Comparison of ENCODE assay signal across 15 cellular contexts in genomic region chr1:159829822-159830455, GRCh38. TPM values are rescaled to one million over a fixed set of nuclear protein-coding genes. Genes with fewer than 3 reads are reported as not detected.
DNase-seq lines count a peak whose midpoint lies in the region; ATAC-seq, FAIRE-seq and TF ChIP-seq lines count a peak whose summit lies in the region.
"Had no signal": no experiment of that assay in that cellular context is flagged by ENCODE, and none has a peak within 500 bp of the region (broad histone marks: within the 10 kb centered on the region; RNA-seq: fewer than 3 reads in every experiment).

No MANE protein-coding gene starts in this region.

- H3K14ac ChIP-seq in H1 (ENCODE audit: insufficient read length), result no peak overlapping the region

- no peak overlapping the region for H4K5ac ChIP-seq in H1 (ENCODE audit: insufficient read length, low read depth, low read length)

- H3K23me2 ChIP-seq in H1 (ENCODE audit: low read depth, low read length), result no peaks in the 10 kb centered on the region

- intact Hi-C loops in activated CD4-positive, alpha-beta memory T cell treated with anti-CD3 and anti-CD28 coated beads for 36 hours (cut with micrococcal nuclease), result no loop called here

- FAIRE-seq in H1 (lab: Jason Lieb, UNC), result no peak
- FAIRE-seq: G401.6, islet of Langerhans had no signal

- H3K36me3 ChIP-seq in MG63 (no peaks in the 10 kb centered on the region), H1 (ENCODE audit: control insufficient read depth in 2 of 4, insufficient read depth in 4 of 4, low read length in 3 of 4) (no peaks in the 10 kb centered on the region)

- peaks cover 5% of the 10 kb centered on the region for H3K9me3 Mint-ChIP-seq in activated CD4-positive, alpha-beta memory T cell treated with anti-CD3 and anti-CD28 coated beads for 36 hours

- H4K8ac ChIP-seq in H1 (ENCODE audit: extremely low read depth, insufficient read depth, low read length), result no peak overlapping the region

- H3K4me1 ChIP-seq in H1 (replicated peaks in 1 of 4; ENCODE audit: control insufficient read depth in 3 of 4, insufficient read depth in 4 of 4, low read length in 3 of 4), result peaks cover 0 to 4% (median 2%) of the 10 kb centered on the region in 4 experiments; a peak in 1 of 7 replicates

- no peak overlapping the region for H3K4me3 Mint-ChIP-seq in activated CD4-positive, alpha-beta memory T cell treated with anti-CD3 and anti-CD28 coated beads for 36 hours

- no peak overlapping the region for H3K23ac ChIP-seq in H1 (ENCODE audit: insufficient read length)

- H3K4me2 ChIP-seq in H1 (ENCODE audit: insufficient read depth in 1 of 2, low read depth in 2 of 2, low read length in 2 of 2), result no peak overlapping the region

- no peak overlapping the region for H2BK120ac ChIP-seq in H1 (replicated peaks; ENCODE audit: low read depth, low read length)

- peaks cover 42% of the 10 kb centered on the region for H3K4me1 Mint-ChIP-seq in activated CD4-positive, alpha-beta memory T cell treated with anti-CD3 and anti-CD28 coated beads for 36 hours (ENCODE audit: low read depth)

- no peak overlapping the region for H2AK5ac ChIP-seq in H1 (ENCODE audit: low read depth, low read length)

- H3K79me1 ChIP-seq in H1 (ENCODE audit: low read depth, low read length), result no peaks in the 10 kb centered on the region

- H3K27me3 Mint-ChIP-seq in activated CD4-positive, alpha-beta memory T cell treated with anti-CD3 and anti-CD28 coated beads for 36 hours, result no peaks in the 10 kb centered on the region

- H3K4ac ChIP-seq in H1 (replicated peaks; ENCODE audit: insufficient read length, low read depth, low read length), result peak overlapping the region; percentile 59

- no peak for TF ChIP-seq EP300 in H1 (IDR thresholded peaks at IDR 0.05; ENCODE audit: borderline replicate concordance in 1 of 2, low read depth in 2 of 2, low read length in 2 of 2)

- H2BK5ac ChIP-seq in H1 (ENCODE audit: low read depth, low read length), result no peak overlapping the region

- 82% methylated on average over 18 of the region's 18 CpGs; no CpG with 5 or more reads in 1 of the 2 experiments for WGBS in H1 (ENCODE audit: extremely low coverage in 1 of 2, insufficient coverage in 1 of 2, insufficient read length in 1 of 2, insufficient replicate concordance in 2 of 2, low coverage in 1 of 2, low lambda C conversion rate in 2 of 2, missing lambda C conversion rate in 1 of 2), 2 experiments

- ATAC-seq in HG02981 (IDR thresholded peaks at IDR 0.05; ENCODE audit: unreplicated experiment) (no peak), HG03521 (IDR thresholded peaks at IDR 0.05; ENCODE audit: unreplicated experiment) (no peak)

- H3K27ac ChIP-seq in H1 (ENCODE audit: low read depth, low read length), result no peak overlapping the region

- TF ChIP-seq CTCF in H1 (IDR thresholded peaks at IDR 0.05; ENCODE audit: control extremely low read depth in 1 of 3, insufficient read depth in 1 of 3, low read depth in 1 of 3, low read length in 3 of 3), result no peak

- 0 out of 2 replicates have a peak overlapping the region, but pooled peaks have one; percentile 9 for H2BK12ac ChIP-seq in H1 (ENCODE audit: low read depth, low read length)

- no peak for TF ChIP-seq RAD21 in H1 (IDR thresholded peaks at IDR 0.05 in 1 of 2, conservative IDR thresholded peaks at IDR 0.05 in 1 of 2; ENCODE audit: low read depth in 2 of 2, low read length in 2 of 2)

- no peak overlapping the region for H2BK15ac ChIP-seq in H1 (ENCODE audit: low read length)

- H4K20me1 ChIP-seq in H1 (replicated peaks in 1 of 2; ENCODE audit: control insufficient read depth in 1 of 2, insufficient read depth in 2 of 2, low read length in 2 of 2), result no peaks in the 10 kb centered on the region

- H3K36me3 Mint-ChIP-seq in activated CD4-positive, alpha-beta memory T cell treated with anti-CD3 and anti-CD28 coated beads for 36 hours, result peaks cover 6% of the 10 kb centered on the region

- DNase-seq in AG08395 (ENCODE audit: low spot score) (peak; percentile 76), MG63 (peak; percentile 88), H1 (ENCODE audit: low read depth in 1 of 2, low spot score in 2 of 2) (no peak), kidney tubule cell (ENCODE audit: low spot score) (peak; percentile 86)
- DNase-seq in stimulated activated naive CD4-positive, alpha-beta T cell treated with Interleukin-2 at 50 U/mL for 16 hours (lab: John Stamatoyannopoulos, UW), result no peak
- no peak for DNase-seq in activated CD4-positive, alpha-beta memory T cell treated with anti-CD3 and anti-CD28 coated beads for 36 hours
- DNase-seq: ACHN; activated CD8-positive, alpha-beta memory T cell treated with anti-CD3 and anti-CD28 coated beads, Interleukin-2, amount 50 U/mL, for 4 hours; amniotic stem cell; NCI-H2029; stimulated activated CD4-positive, alpha-beta T cell treated with anti-CD3 and anti-CD28 coated beads, Interleukin-4, amount 100 ng/mL, for 24 hours had no signal

- POLR2A ChIA-PET in H1 (lab: Charles Lee; ENCODE audit: partially characterized antibody), result interaction anchor here (1.0 kb wide), 1 partner anchor 31 kb away, joined by 3 read pairs; no protein-coding TSS in a partner anchor
- POLR2A ChIA-PET in activated CD4-positive, alpha-beta memory T cell treated with anti-CD3 and anti-CD28 coated beads for 36 hours (lab: Charles Lee), result no interaction called here

- no peak overlapping the region for H3K18ac ChIP-seq in H1 (ENCODE audit: extremely low read depth, low read length)

- no peaks in the 10 kb centered on the region for H3K27me3 ChIP-seq in MG63
- peaks cover 0 to 15% (median 3%) of the 10 kb centered on the region in 4 experiments; a peak in 6 of 7 replicates for H3K27me3 ChIP-seq in H1 (replicated peaks in 1 of 4; ENCODE audit: control insufficient read depth in 3 of 4, extremely low read depth in 1 of 4, insufficient read depth in 3 of 4, low read length in 3 of 4)

- H2AFZ ChIP-seq in H1 (ENCODE audit: low read length), result no peak overlapping the region

- H3K27ac Mint-ChIP-seq in activated CD4-positive, alpha-beta memory T cell treated with anti-CD3 and anti-CD28 coated beads for 36 hours, result no peak overlapping the region

- H3K56ac ChIP-seq in H1 (replicated peaks; ENCODE audit: insufficient read length, low read depth, low read length), result no peak overlapping the region

- H3K4me3 ChIP-seq in MG63 (no peak overlapping the region), H1 (ENCODE audit: extremely low read depth in 1 of 4, insufficient read depth in 2 of 4, low read depth in 3 of 4, low read length in 4 of 4) (no peak overlapping the region)

- H3K79me2 ChIP-seq in H1 (ENCODE audit: control insufficient read depth in 1 of 2, insufficient read depth in 2 of 2, low read length in 2 of 2), result no peaks in the 10 kb centered on the region

- H2BK20ac ChIP-seq in H1 (ENCODE audit: low read length), result no peak overlapping the region

- CTCF ChIA-PET in H1 (lab: Charles Lee; ENCODE audit: partially characterized antibody), result interaction anchor here (0.8 to 11.2 kb wide), 26 partner anchors 10 to 634 kb away, joined by 3 to 175 read pairs (median 6); partner anchors contain the start of genes FCRL6 and VSIG8
- CTCF ChIA-PET in activated CD4-positive, alpha-beta memory T cell treated with anti-CD3 and anti-CD28 coated beads for 36 hours (lab: Charles Lee), result interaction anchor here (1.0 kb wide), 1 partner anchor 31 kb away, joined by 5 read pairs; no protein-coding TSS in a partner anchor

- no peak overlapping the region for H4K91ac ChIP-seq in H1 (replicated peaks; ENCODE audit: insufficient read length, low read length)

- H3K9ac ChIP-seq in H1 (replicated peaks in 1 of 4; ENCODE audit: extremely low read depth in 1 of 4, low read depth in 3 of 4, low read length in 3 of 4), result no peak overlapping the region

- TF ChIP-seq POLR2A in H1 (IDR thresholded peaks at IDR 0.05; ENCODE audit: control extremely low read depth in 1 of 2, low read depth in 2 of 2, low read length in 2 of 2), result no peak

- H3K9me3 ChIP-seq in MG63 (no peaks in the 10 kb centered on the region), H1 (ENCODE audit: insufficient read depth in 2 of 2, low read depth in 1 of 2, low read length in 1 of 2) (no peaks in the 10 kb centered on the region)

RNA-seq across cellular contexts. Expression of gene SLAMF8, which starts 3.3 kb away (rescaled TPM):
- total RNA-seq in MG63 (2014; rRNA removed; shearing (Covaris generic); ENCODE audit: low replicate concordance), result not detected in 2 replicates
- total RNA-seq in H1 (2021; fragmentation: NEBNext Ultra II Directional; extraction: Animal tissue kit (Norgen Biotek cat#: 25700)), result not detected in 2 replicates
- not detected in 2 replicates for polyA plus RNA-seq in H1 (2011; rRNA removed)
- not detected for polyA plus RNA-seq in H1 (2011; cell fraction: cytosol; rRNA removed)
- not detected for polyA plus RNA-seq in H1 (2011; cell fraction: nucleus; rRNA removed)
- polyA plus RNA-seq in H1 (2012, experiment 1 of 2), result 0.28 TPM in 1 of 4 replicates, not detected in the others
- not detected for polyA plus RNA-seq in H1 (2012, experiment 2 of 2)
- not detected for polyA plus RNA-seq in H1 (2013, experiment 1 of 2)
- not detected for polyA plus RNA-seq in H1 (2013, experiment 2 of 2)
- polyA minus RNA-seq in H1 (2011; rRNA and poly(A)+ RNA removed), result not detected in 2 replicates
- polyA minus RNA-seq in H1 (2011; cell fraction: cytosol; rRNA and poly(A)+ RNA removed), result not detected
- not detected for polyA minus RNA-seq in H1 (2011; cell fraction: nucleus; rRNA and poly(A)+ RNA removed)
- under 1 TPM; 0.53 to 0.55 TPM for total RNA-seq in activated CD4-positive, alpha-beta memory T cell treated with anti-CD3 and anti-CD28 coated beads for 36 hours

RNA-seq across cellular contexts. Expression of gene FCRL6, which starts 27.8 kb away (rescaled TPM):
- not detected in 2 replicates for total RNA-seq in MG63 (2014; rRNA removed; shearing (Covaris generic); ENCODE audit: low replicate concordance)
- not detected in 2 replicates for total RNA-seq in H1 (2021; fragmentation: NEBNext Ultra II Directional; extraction: Animal tissue kit (Norgen Biotek cat#: 25700))
- 0.08 TPM in 1 of 2 replicates, not detected in the other for polyA plus RNA-seq in H1 (2011; rRNA removed)
- not detected for polyA plus RNA-seq in H1 (2011; cell fraction: cytosol; rRNA removed)
- polyA plus RNA-seq in H1 (2011; cell fraction: nucleus; rRNA removed), result not detected
- polyA plus RNA-seq in H1 (2012, experiment 1 of 2), result not detected in 4 replicates
- polyA plus RNA-seq in H1 (2012, experiment 2 of 2), result not detected
- polyA plus RNA-seq in H1 (2013, experiment 1 of 2), result not detected
- polyA plus RNA-seq in H1 (2013, experiment 2 of 2), result not detected
- not detected in 2 replicates for polyA minus RNA-seq in H1 (2011; rRNA and poly(A)+ RNA removed)
- not detected for polyA minus RNA-seq in H1 (2011; cell fraction: cytosol; rRNA and poly(A)+ RNA removed)
- not detected for polyA minus RNA-seq in H1 (2011; cell fraction: nucleus; rRNA and poly(A)+ RNA removed)
- not detected for total RNA-seq in activated CD4-positive, alpha-beta memory T cell treated with anti-CD3 and anti-CD28 coated beads for 36 hours

RNA-seq across cellular contexts. Expression of gene VSIG8, which starts 32.5 kb away (rescaled TPM):
- not detected in 2 replicates for total RNA-seq in MG63 (2014; rRNA removed; shearing (Covaris generic); ENCODE audit: low replicate concordance)
- total RNA-seq in H1 (2021; fragmentation: NEBNext Ultra II Directional; extraction: Animal tissue kit (Norgen Biotek cat#: 25700)), result not detected in 2 replicates
- polyA plus RNA-seq in H1 (2011; rRNA removed), result not detected in 2 replicates
- polyA plus RNA-seq in H1 (2011; cell fraction: cytosol; rRNA removed), result not detected
- polyA plus RNA-seq in H1 (2011; cell fraction: nucleus; rRNA removed), result not detected
- polyA plus RNA-seq in H1 (2012, experiment 1 of 2), result not detected in 4 replicates
- polyA plus RNA-seq in H1 (2012, experiment 2 of 2), result not detected
- polyA plus RNA-seq in H1 (2013, experiment 1 of 2), result not detected
- polyA plus RNA-seq in H1 (2013, experiment 2 of 2), result not detected
- polyA minus RNA-seq in H1 (2011; rRNA and poly(A)+ RNA removed), result not detected in 2 replicates
- not detected for polyA minus RNA-seq in H1 (2011; cell fraction: cytosol; rRNA and poly(A)+ RNA removed)
- polyA minus RNA-seq in H1 (2011; cell fraction: nucleus; rRNA and poly(A)+ RNA removed), result not detected
- not detected for total RNA-seq in activated CD4-positive, alpha-beta memory T cell treated with anti-CD3 and anti-CD28 coated beads for 36 hours

RNA-seq across cellular contexts. Expression of gene DUSP23, which starts 49.2 kb away (rescaled TPM):
- 9.2 and 17.1 TPM in 2 replicates for total RNA-seq in MG63 (2014; rRNA removed; shearing (Covaris generic); ENCODE audit: low replicate concordance)
- 45.8 and 48.3 TPM in 2 replicates for total RNA-seq in H1 (2021; fragmentation: NEBNext Ultra II Directional; extraction: Animal tissue kit (Norgen Biotek cat#: 25700))
- 80.1 and 122 TPM in 2 replicates for polyA plus RNA-seq in H1 (2011; rRNA removed)
- polyA plus RNA-seq in H1 (2011; cell fraction: cytosol; rRNA removed), result 74.0 TPM
- polyA plus RNA-seq in H1 (2011; cell fraction: nucleus; rRNA removed), result 50.5 TPM
- polyA plus RNA-seq in H1 (2012, experiment 1 of 2), result 35.5 to 56.2 TPM (median 48.5 TPM) in 4 replicates
- 65.5 TPM for polyA plus RNA-seq in H1 (2012, experiment 2 of 2)
- 64.0 TPM for polyA plus RNA-seq in H1 (2013, experiment 1 of 2)
- 71.6 TPM for polyA plus RNA-seq in H1 (2013, experiment 2 of 2)
- 6.6 and 11.1 TPM in 2 replicates for polyA minus RNA-seq in H1 (2011; rRNA and poly(A)+ RNA removed)
- polyA minus RNA-seq in H1 (2011; cell fraction: cytosol; rRNA and poly(A)+ RNA removed), result 15.3 TPM
- polyA minus RNA-seq in H1 (2011; cell fraction: nucleus; rRNA and poly(A)+ RNA removed), result 15.0 TPM
- total RNA-seq in activated CD4-positive, alpha-beta memory T cell treated with anti-CD3 and anti-CD28 coated beads for 36 hours, result 10 to 100 TPM; 26.9 to 28.3 TPM

Comparison
In these comparisons a context has a peak if more than half of its experiments do, and no peak if none do; other contexts are left out.
1. DNase-seq: peak in AG08395 (single experiment), MG63 (single experiment) and kidney tubule cell (single experiment); none in H1 (0 of 2), stimulated activated naive CD4-positive, alpha-beta T cell treated with Interleukin-2 at 50 U/mL for 16 hours (single experiment) and activated CD4-positive, alpha-beta memory T cell treated with anti-CD3 and anti-CD28 coated beads for 36 hours (single experiment).